Comparison of ENCODE assay signal across 2 cellular contexts in the genomic region with DNA sequence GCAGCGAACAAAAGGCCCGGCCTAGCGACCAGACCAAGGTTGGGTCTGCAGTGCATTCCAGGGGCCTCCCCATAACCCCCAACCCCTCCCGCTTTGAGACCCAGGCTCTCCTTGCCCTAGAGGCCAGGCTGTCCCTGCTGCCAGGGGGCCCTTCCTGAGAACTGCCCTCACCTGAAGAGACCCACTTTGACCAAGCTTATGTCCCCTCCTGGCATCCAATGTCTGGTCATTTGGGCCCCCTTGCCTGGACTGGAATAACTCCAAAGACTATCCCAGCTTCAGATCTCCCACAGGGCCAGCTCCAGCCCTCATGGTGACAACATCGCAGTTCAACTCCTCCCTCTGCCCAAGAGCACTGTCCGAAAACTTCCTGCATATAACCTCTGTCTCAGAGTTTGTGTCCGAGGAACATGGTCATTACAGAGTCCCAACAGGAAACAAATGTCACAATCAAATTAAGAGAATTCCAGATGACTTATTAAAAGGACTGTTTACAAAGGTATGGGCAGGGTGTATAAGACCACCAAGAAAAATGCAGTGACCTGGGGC.
TF ChIP-seq lines count a peak whose summit lies in the region.

No MANE protein-coding gene starts in this region.

TF ChIP-seq in GM12891, 5 proteins besides CTCF, POLR2A, EP300 and RAD21 (continued from another document):
- no peak for TF ChIP-seq TAF1 (IDR thresholded peaks at IDR 0.05; ENCODE audit: low read depth, low read length)
- no peak for TF ChIP-seq PAX5 (IDR thresholded peaks at IDR 0.05; ENCODE audit: insufficient read depth, low read length, severe bottlenecking)
- no peak for TF ChIP-seq POU2F2 (IDR thresholded peaks at IDR 0.05; ENCODE audit: low read depth, low read length)
- no peak for TF ChIP-seq POLR2AphosphoS5 (IDR thresholded peaks at IDR 0.05; ENCODE audit: low read depth, low read length)
TF ChIP-seq in GM12891: peak in this region for 0.

TF ChIP-seq in endothelial cell of umbilical vein, 7 proteins besides CTCF, POLR2A, EP300 and RAD21 (continued from another document):
- TF ChIP-seq FOS (IDR thresholded peaks at IDR 0.05; ENCODE audit: borderline replicate concordance, insufficient read depth, low read length) (no peak), POLR2AphosphoS5 (IDR thresholded peaks at IDR 0.05; ENCODE audit: insufficient read depth, low read depth, low read length) (no peak), EZH2 (IDR thresholded peaks at IDR 0.05; ENCODE audit: borderline replicate concordance, low read depth, low read length, severe bottlenecking) (no peak), JUN (IDR thresholded peaks at IDR 0.05; ENCODE audit: borderline replicate concordance, insufficient read depth, insufficient read length, low read depth) (no peak), GATA2 (IDR thresholded peaks at IDR 0.05; ENCODE audit: insufficient read depth, insufficient read length, low read depth, low read length) (no peak)
- TF ChIP-seq, protein P1, sequence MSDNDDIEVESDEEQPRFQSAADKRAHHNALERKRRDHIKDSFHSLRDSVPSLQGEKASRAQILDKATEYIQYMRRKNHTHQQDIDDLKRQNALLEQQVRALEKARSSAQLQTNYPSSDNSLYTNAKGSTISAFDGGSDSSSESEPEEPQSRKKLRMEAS (IDR thresholded peaks at IDR 0.05; ENCODE audit: insufficient read depth, insufficient read length) = no peak
